Comparison of ENCODE assay signal across 8 cellular contexts in genomic region chr3:11154036-11154952, GRCh38. TPM values are rescaled to one million over a fixed set of nuclear protein-coding genes. Genes with fewer than 3 reads are reported as not detected.
DNase-seq lines count a peak whose midpoint lies in the region; ATAC-seq and TF ChIP-seq lines count a peak whose summit lies in the region.

HRH1 (plus strand) TSS chr3:11154493; CDS start chr3:11259038, 104,545 bp downstream.

- peaks cover 0 to 4% (median 0%) of the 10 kb centered on the region in 5 donors for H3K36me3 Mint-ChIP-seq in naive thymus-derived CD4-positive, alpha-beta T cell

- TF ChIP-seq POLR2A in Peyer's patch (IDR thresholded peaks at IDR 0.05): no peak

- peak within 1 kb of the TSS; percentile 36 to 76 (median 57) for H3K4me3 ChIP-seq in BLaER1 treated with 17β-estradiol and CSF1 and Interleukin-3, amounts not matched to agents 10 nM and 100 nM
- H3K4me3 ChIP-seq in Peyer's patch (peak within 1 kb of the TSS; percentile 22 to 61 (median 50)), epithelial cell of proximal tubule (ENCODE audit: low read depth, low read length) (peak within 1 kb of the TSS; percentile 91)
- H3K4me3 ChIP-seq in naive thymus-derived CD4-positive, alpha-beta T cell (ENCODE audit: low read length): no peak within 1 kb of the TSS

- H4K20me1 ChIP-seq in BLaER1 treated with 17β-estradiol and CSF1 and Interleukin-3, amounts not matched to agents 10 nM and 100 nM: peaks cover 0 to 23% (median 0%) of the 10 kb centered on the region in 11 experiments; a peak in 3 of 22 replicates

- intact Hi-C loops in naive thymus-derived CD4-positive, alpha-beta T cell (cut with micrococcal nuclease): no loop called here

- H3K4me3 Mint-ChIP-seq in naive thymus-derived CD4-positive, alpha-beta T cell: peak within 1 kb of the TSS in 6 of 10 donors; percentile 3 to 63 (median 48)

- H3K4me2 ChIP-seq in BLaER1 treated with 17β-estradiol and CSF1 and Interleukin-3, amounts not matched to agents 10 nM and 100 nM: peak within 1 kb of the TSS; percentile 66 to 96 (median 76)

- DNase-seq in Peyer's patch (peak in 1 of 3 donors; percentile 56), epithelial cell of proximal tubule (ENCODE audit: low read depth) (no peak), DMS79 (lab: John Stamatoyannopoulos, UW) (no peak), DMS153 treated with DMSO at 0.1 percent for 48 hours (lab: John Stamatoyannopoulos, UW; ENCODE audit: unreplicated experiment) (no peak)
- DNase-seq in naive thymus-derived CD4-positive, alpha-beta T cell: peak in 1 of 9 donors; percentile 31

- CTCF ChIA-PET in naive thymus-derived CD4-positive, alpha-beta T cell (lab: Charles Lee): no interaction called here

- peak within 1 kb of the TSS in 4 of 11 experiments; percentile 24 to 51 (median 45); a peak in 5 of 22 replicates for H3K27ac ChIP-seq in BLaER1 treated with 17β-estradiol and CSF1 and Interleukin-3, amounts not matched to agents 10 nM and 100 nM
- H3K27ac ChIP-seq in Peyer's patch: peak within 1 kb of the TSS in 2 of 4 donors; percentile 28 to 49
- H3K27ac ChIP-seq in naive thymus-derived CD4-positive, alpha-beta T cell (ENCODE audit: low read depth, low read length): no peak within 1 kb of the TSS

- peaks cover 17 to 76% (median 68%) of the 10 kb centered on the region in 11 experiments; a peak in 21 of 22 replicates for H3K27me3 ChIP-seq in BLaER1 treated with 17β-estradiol and CSF1 and Interleukin-3, amounts not matched to agents 10 nM and 100 nM
- no peaks in the 10 kb centered on the region for H3K27me3 ChIP-seq in Peyer's patch
- H3K27me3 ChIP-seq in naive thymus-derived CD4-positive, alpha-beta T cell (ENCODE audit: control insufficient read depth in 2 of 2, insufficient read depth in 2 of 2, low read length in 2 of 2): no peaks in the 10 kb centered on the region

- no peak for TF ChIP-seq CTCF in Peyer's patch (IDR thresholded peaks at IDR 0.05)
- no peak for TF ChIP-seq CTCF in epithelial cell of proximal tubule (conservative IDR thresholded peaks at IDR 0.05; ENCODE audit: low read depth, low read length)

- peaks cover 47 to 88% (median 59%) of the 10 kb centered on the region in 5 donors for H3K27me3 Mint-ChIP-seq in naive thymus-derived CD4-positive, alpha-beta T cell

- peaks cover 0 to 2% (median 0%) of the 10 kb centered on the region in 11 donors for H3K9me3 Mint-ChIP-seq in naive thymus-derived CD4-positive, alpha-beta T cell

- no peaks in the 10 kb centered on the region for H3K9me3 ChIP-seq in BLaER1 treated with 17β-estradiol and CSF1 and Interleukin-3, amounts not matched to agents 10 nM and 100 nM (replicated peaks in 1 of 11)
- H3K9me3 ChIP-seq in Peyer's patch: no peaks in the 10 kb centered on the region
- no peaks in the 10 kb centered on the region for H3K9me3 ChIP-seq in naive thymus-derived CD4-positive, alpha-beta T cell (ENCODE audit: control insufficient read depth in 2 of 3, low read length in 3 of 3)

- H3K36me3 ChIP-seq in BLaER1 treated with 17β-estradiol and CSF1 and Interleukin-3, amounts not matched to agents 10 nM and 100 nM: no peaks in the 10 kb centered on the region
- no peaks in the 10 kb centered on the region for H3K36me3 ChIP-seq in Peyer's patch
- H3K36me3 ChIP-seq in naive thymus-derived CD4-positive, alpha-beta T cell (ENCODE audit: control insufficient read depth in 2 of 3, insufficient read depth in 3 of 3, low read length in 3 of 3): no peaks in the 10 kb centered on the region

- H3K27ac Mint-ChIP-seq in naive thymus-derived CD4-positive, alpha-beta T cell: no peak within 1 kb of the TSS

- H3K4me1 Mint-ChIP-seq in naive thymus-derived CD4-positive, alpha-beta T cell: peaks cover 0 to 14% (median 7%) of the 10 kb centered on the region in 7 donors

- ATAC-seq in naive thymus-derived CD4-positive, alpha-beta T cell: no peak
- ATAC-seq in HG03108 (IDR thresholded peaks at IDR 0.05; ENCODE audit: unreplicated experiment) (no peak), GM18870 (IDR thresholded peaks at IDR 0.05; ENCODE audit: unreplicated experiment) (no peak)

- POLR2A ChIA-PET in naive thymus-derived CD4-positive, alpha-beta T cell (lab: Charles Lee): no interaction called here

- H3K9ac ChIP-seq in BLaER1 treated with 17β-estradiol and CSF1 and Interleukin-3, amounts not matched to agents 10 nM and 100 nM: peak within 1 kb of the TSS in 6 of 11 experiments; percentile 32 to 81 (median 66); a peak in 10 of 22 replicates

- peaks cover 5 to 97% (median 39%) of the 10 kb centered on the region in 10 experiments; a peak in 18 of 20 replicates for H3K4me1 ChIP-seq in BLaER1 treated with 17β-estradiol and CSF1 and Interleukin-3, amounts not matched to agents 10 nM and 100 nM
- peaks cover 0 to 14% (median 4%) of the 10 kb centered on the region in 4 donors for H3K4me1 ChIP-seq in Peyer's patch
- no peaks in the 10 kb centered on the region for H3K4me1 ChIP-seq in naive thymus-derived CD4-positive, alpha-beta T cell (ENCODE audit: control insufficient read depth in 2 of 2, insufficient read depth in 2 of 2, low read length in 2 of 2)

RNA-seq across cellular contexts. Expression of gene HRH1, which starts in this region (rescaled TPM):
- 10 to 100 TPM in 1 of 4 donors, 1 to 10 TPM in 3; 1.7 to 13.7 (median 7.3) TPM for total RNA-seq in Peyer's patch
- total RNA-seq in epithelial cell of proximal tubule: 3.1 and 7.3 TPM in 2 replicates
- total RNA-seq in naive thymus-derived CD4-positive, alpha-beta T cell: 1 to 10 TPM in 1 of 5 experiments, under 1 TPM in 1, not detected in 3; 0.17 to 1.1 TPM
- not detected for polyA plus RNA-seq in naive thymus-derived CD4-positive, alpha-beta T cell
